ENCODE assay signal across 1 cellular context in genomic region chr10:110915035-110915434, GRCh38.
TF ChIP-seq lines count a peak whose summit lies in the region.

No MANE protein-coding gene starts in this region.

TF ChIP-seq in IMR-90, 13 proteins besides CTCF, POLR2A, EP300 and RAD21:
- TF ChIP-seq MXI1 (IDR thresholded peaks at IDR 0.05; ENCODE audit: borderline replicate concordance, low read depth, low read length), result no peak
- TF ChIP-seq MAZ (IDR thresholded peaks at IDR 0.05; ENCODE audit: borderline replicate concordance, low read depth, low read length), result no peak
- no peak for TF ChIP-seq CEBPB (IDR thresholded peaks at IDR 0.05; ENCODE audit: low read depth, low read length)
- no peak for TF ChIP-seq CHD1 (IDR thresholded peaks at IDR 0.05; ENCODE audit: low read depth, low read length)
- TF ChIP-seq FOS (IDR thresholded peaks at IDR 0.05; ENCODE audit: low read depth, low read length), result no peak
- TF ChIP-seq NFE2L2 (IDR thresholded peaks at IDR 0.05; ENCODE audit: low read depth, low read length), result no peak
- no peak for TF ChIP-seq RCOR1 (IDR thresholded peaks at IDR 0.05; ENCODE audit: insufficient replicate concordance, low read length)
- TF ChIP-seq SMC3 (IDR thresholded peaks at IDR 0.05; ENCODE audit: low read depth, low read length), result no peak
- no peak for TF ChIP-seq MAFK (IDR thresholded peaks at IDR 0.05; ENCODE audit: low read depth, low read length)
- TF ChIP-seq USF2 (IDR thresholded peaks at IDR 0.05; ENCODE audit: low read depth, low read length), result no peak
